Comparison of ENCODE assay signal across 10 cellular contexts in the genomic region with DNA sequence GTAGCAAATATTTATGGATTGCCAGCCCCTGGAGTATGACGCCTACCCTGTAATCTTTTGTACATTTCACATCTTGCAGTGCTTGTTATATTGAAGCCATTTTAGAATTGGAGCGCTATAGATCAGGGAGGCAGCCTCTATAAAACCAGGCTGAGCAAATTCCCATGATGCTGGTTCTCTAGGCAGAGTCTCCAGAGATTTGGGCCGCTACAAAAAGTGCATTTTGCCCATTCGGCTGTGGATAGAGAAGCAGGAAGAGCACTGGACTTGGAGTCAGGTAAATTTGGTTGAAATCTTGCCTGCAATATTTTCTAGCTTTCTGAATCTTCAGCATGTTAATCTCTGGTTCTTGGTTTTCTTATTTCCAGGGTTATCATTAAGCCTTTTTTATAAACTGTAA. TPM values are rescaled to one million over a fixed set of nuclear protein-coding genes. Genes with fewer than 3 reads are reported as not detected.
DNase-seq lines count a peak whose midpoint lies in the region; ATAC-seq, FAIRE-seq and TF ChIP-seq lines count a peak whose summit lies in the region.
"Had no signal": no experiment of that assay in that cellular context is flagged by ENCODE, and none has a peak within 500 bp of the region (broad histone marks: within the 10 kb centered on the region; RNA-seq: fewer than 3 reads in every experiment).

No MANE protein-coding gene starts in this region.

- H3K79me2 ChIP-seq in DOHH2 (ENCODE audit: control insufficient read depth, low read length), result peaks cover 75% of the 10 kb centered on the region
- peaks cover 70% of the 10 kb centered on the region for H3K79me2 ChIP-seq in OCI-LY3 (ENCODE audit: low read length)
- H3K79me2 ChIP-seq in H1 (ENCODE audit: control insufficient read depth in 1 of 2, insufficient read depth in 2 of 2, low read length in 2 of 2), result peaks cover 41 to 67% of the 10 kb centered on the region in 2 experiments

- H3K23ac ChIP-seq in H1 (ENCODE audit: insufficient read length), result no peak overlapping the region

- no peak for TF ChIP-seq POLR2A in H1 (IDR thresholded peaks at IDR 0.05; ENCODE audit: control extremely low read depth in 1 of 2, low read depth in 2 of 2, low read length in 2 of 2)

- no peak overlapping the region for H4K5ac ChIP-seq in H1 (ENCODE audit: insufficient read length, low read depth, low read length)

- H3K4me3 Mint-ChIP-seq in osteocyte (ENCODE audit: unreplicated experiment), result peak overlapping the region; percentile 91

- peaks cover 4% of the 10 kb centered on the region for H3K36me3 Mint-ChIP-seq in osteocyte (ENCODE audit: unreplicated experiment)

- peaks cover 2% of the 10 kb centered on the region; the same call in 1 of the 2 replicates for H3K79me1 ChIP-seq in H1 (ENCODE audit: low read depth, low read length)

- H2BK120ac ChIP-seq in H1 (replicated peaks; ENCODE audit: low read depth, low read length), result no peak overlapping the region

- TF ChIP-seq CTCF in DOHH2 (IDR thresholded peaks at IDR 0.05; ENCODE audit: low read depth, low read length, poor library complexity, severe bottlenecking), result no peak
- TF ChIP-seq CTCF in OCI-LY3 (IDR thresholded peaks at IDR 0.05; ENCODE audit: low read depth, low read length), result no peak
- TF ChIP-seq CTCF in H1 (IDR thresholded peaks at IDR 0.05; ENCODE audit: control extremely low read depth in 1 of 3, insufficient read depth in 1 of 3, low read depth in 1 of 3, low read length in 3 of 3), result no peak
- TF ChIP-seq CTCF in osteocyte (IDR thresholded peaks at IDR 0.05), result no peak

- no peak for TF ChIP-seq EP300 in H1 (IDR thresholded peaks at IDR 0.05; ENCODE audit: borderline replicate concordance in 1 of 2, low read depth in 2 of 2, low read length in 2 of 2)

- CTCF ChIA-PET in H1 (lab: Charles Lee; ENCODE audit: partially characterized antibody), result interaction anchor here (0.7 to 1.5 kb wide), 5 partner anchors 15 to 231 kb away, joined by 3 to 4 read pairs (median 3); no protein-coding TSS in a partner anchor

- H2AK5ac ChIP-seq in H1 (ENCODE audit: low read depth, low read length), result no peak overlapping the region

- TF ChIP-seq RAD21 in H1 (IDR thresholded peaks at IDR 0.05 in 1 of 2, conservative IDR thresholded peaks at IDR 0.05 in 1 of 2; ENCODE audit: low read depth in 2 of 2, low read length in 2 of 2), result no peak

- H3K4me2 ChIP-seq in DOHH2 (ENCODE audit: low read length) (peak overlapping the region; percentile 96), OCI-LY3 (ENCODE audit: low read length) (peak overlapping the region; percentile 94), H1 (ENCODE audit: insufficient read depth in 1 of 2, low read depth in 2 of 2, low read length in 2 of 2) (peak overlapping the region; percentile 84 to 90; a peak in 3 of 4 replicates)

- no peak overlapping the region for H2BK20ac ChIP-seq in H1 (ENCODE audit: low read length)

- H3K9me3 ChIP-seq in DOHH2 (ENCODE audit: control insufficient read depth, insufficient read depth, low read length) (no peaks in the 10 kb centered on the region), OCI-LY3 (ENCODE audit: insufficient read depth, low read length) (no peaks in the 10 kb centered on the region), H1 (ENCODE audit: insufficient read depth in 2 of 2, low read depth in 1 of 2, low read length in 1 of 2) (no peaks in the 10 kb centered on the region)

- H3K4me3 ChIP-seq in DOHH2 (ENCODE audit: low read length), result peak overlapping the region; percentile 75
- H3K4me3 ChIP-seq in OCI-LY3 (ENCODE audit: low read length), result peak overlapping the region; percentile 83
- peak overlapping the region in 2 of 4 experiments; percentile 92 to 96; a peak in 3 of 8 replicates for H3K4me3 ChIP-seq in H1 (ENCODE audit: extremely low read depth in 1 of 4, insufficient read depth in 2 of 4, low read depth in 3 of 4, low read length in 4 of 4)

- H4K8ac ChIP-seq in H1 (ENCODE audit: extremely low read depth, insufficient read depth, low read length), result no peak overlapping the region

- no peak overlapping the region for H3K4ac ChIP-seq in H1 (replicated peaks; ENCODE audit: insufficient read length, low read depth, low read length)

- no peak overlapping the region for H2BK12ac ChIP-seq in H1 (ENCODE audit: low read depth, low read length)

- H3F3A ChIP-seq in DOHH2 (ENCODE audit: control insufficient read depth, insufficient read depth), result no peaks in the 10 kb centered on the region

- peaks cover 8% of the 10 kb centered on the region for H3K23me2 ChIP-seq in H1 (ENCODE audit: low read depth, low read length)

- H3K9me2 ChIP-seq in DOHH2 (replicated peaks; ENCODE audit: control insufficient read depth, low read length), result no peaks in the 10 kb centered on the region

- peaks cover 48% of the 10 kb centered on the region for H3K4me1 Mint-ChIP-seq in osteocyte (ENCODE audit: unreplicated experiment)

- H3K27ac Mint-ChIP-seq in osteocyte (ENCODE audit: unreplicated experiment), result no peak overlapping the region

- H3K27me3 Mint-ChIP-seq in osteocyte (ENCODE audit: unreplicated experiment), result no peaks in the 10 kb centered on the region

- H4K91ac ChIP-seq in H1 (replicated peaks; ENCODE audit: insufficient read length, low read length), result no peak overlapping the region

- no peak overlapping the region for H3K14ac ChIP-seq in H1 (ENCODE audit: insufficient read length)

- DNase-seq in H1 (ENCODE audit: low read depth in 1 of 2, low spot score in 2 of 2) (no peak), osteocyte (ENCODE audit: extremely low spot score, unreplicated experiment) (no peak), NCI-H82 treated with DMSO at 0.1 percent for 48 hours (lab: John Stamatoyannopoulos, UW; ENCODE audit: unreplicated experiment) (no peak)
- DNase-seq: stimulated activated CD4-positive, alpha-beta T cell treated with anti-CD3 and anti-CD28 coated beads, Interleukin-1b, Interleukin-23, amount 100 ng/mL, for 48 hours had no signal

- ATAC-seq in HG02798 (IDR thresholded peaks at IDR 0.05; ENCODE audit: poor library complexity, unreplicated experiment) (no peak), GM21423 (IDR thresholded peaks at IDR 0.05; ENCODE audit: unreplicated experiment) (no peak), GM19467 (IDR thresholded peaks at IDR 0.05; ENCODE audit: unreplicated experiment) (no peak)

- POLR2A ChIA-PET in H1 (lab: Charles Lee; ENCODE audit: partially characterized antibody), result interaction anchor here (0.6 to 2.1 kb wide), 6 partner anchors 13 to 25 kb away, joined by 3 to 11 read pairs (median 3); no protein-coding TSS in a partner anchor

- no peak for FAIRE-seq in H1 (lab: Jason Lieb, UNC)
- FAIRE-seq: TTC549 had no signal

- H3K27ac ChIP-seq in DOHH2 (ENCODE audit: low read depth, low read length) (0 out of 2 replicates have a peak overlapping the region, but pooled peaks have one; percentile 4), OCI-LY3 (ENCODE audit: low read length) (no peak overlapping the region), H1 (ENCODE audit: low read depth, low read length) (no peak overlapping the region)

- no peak overlapping the region for H2BK15ac ChIP-seq in H1 (ENCODE audit: low read length)

- H3K18ac ChIP-seq in H1 (ENCODE audit: extremely low read depth, low read length), result no peak overlapping the region

- no peak overlapping the region for H3K56ac ChIP-seq in H1 (replicated peaks; ENCODE audit: insufficient read length, low read depth, low read length)

- H3K9ac ChIP-seq in OCI-LY3 (ENCODE audit: low read length) (peak overlapping the region; percentile 6; the same call in 1 of the 2 replicates), H1 (replicated peaks in 1 of 4; ENCODE audit: extremely low read depth in 1 of 4, low read depth in 3 of 4, low read length in 3 of 4) (peak overlapping the region in 1 of 4 experiments; percentile 37; a peak in 1 of 7 replicates)

- H2AFZ ChIP-seq in OCI-LY3 (ENCODE audit: low read depth, low read length), result no peak overlapping the region
- no peak overlapping the region for H2AFZ ChIP-seq in H1 (ENCODE audit: low read length)

- no peaks in the 10 kb centered on the region for H3K9me3 Mint-ChIP-seq in osteocyte (ENCODE audit: unreplicated experiment)

- H3K4me1 ChIP-seq in DOHH2 (ENCODE audit: control insufficient read depth, low read length), result peaks cover 57% of the 10 kb centered on the region
- peaks cover 33% of the 10 kb centered on the region for H3K4me1 ChIP-seq in OCI-LY3 (ENCODE audit: low read length)
- H3K4me1 ChIP-seq in H1 (replicated peaks in 1 of 4; ENCODE audit: control insufficient read depth in 3 of 4, insufficient read depth in 4 of 4, low read length in 3 of 4), result peaks cover 0 to 9% (median 7%) of the 10 kb centered on the region in 4 experiments; a peak in 5 of 7 replicates

- no peaks in the 10 kb centered on the region for H3K27me3 ChIP-seq in DOHH2 (ENCODE audit: control insufficient read depth, low read length)
- H3K27me3 ChIP-seq in OCI-LY3 (ENCODE audit: low read depth, low read length), result no peaks in the 10 kb centered on the region
- no peaks in the 10 kb centered on the region for H3K27me3 ChIP-seq in H1 (replicated peaks in 1 of 4; ENCODE audit: control insufficient read depth in 3 of 4, extremely low read depth in 1 of 4, insufficient read depth in 3 of 4, low read length in 3 of 4)

- H4K20me1 ChIP-seq in DOHH2 (ENCODE audit: control insufficient read depth, insufficient read depth, low read depth, low read length) (peaks cover 48% of the 10 kb centered on the region), OCI-LY3 (ENCODE audit: insufficient read depth, low read length) (peaks cover 63% of the 10 kb centered on the region), H1 (replicated peaks in 1 of 2; ENCODE audit: control insufficient read depth in 1 of 2, insufficient read depth in 2 of 2, low read length in 2 of 2) (peaks cover 18 to 22% of the 10 kb centered on the region in 2 experiments)

- H3K36me3 ChIP-seq in DOHH2 (ENCODE audit: control insufficient read depth, low read length) (peaks cover 66% of the 10 kb centered on the region), OCI-LY3 (replicated peaks; ENCODE audit: low read depth, low read length) (peaks cover 36% of the 10 kb centered on the region), H1 (ENCODE audit: control insufficient read depth in 2 of 4, insufficient read depth in 4 of 4, low read length in 3 of 4) (peaks cover 0 to 13% (median 0%) of the 10 kb centered on the region in 4 experiments; a peak in 1 of 8 replicates)

- no peak overlapping the region for H2BK5ac ChIP-seq in H1 (ENCODE audit: low read depth, low read length)

- WGBS in H1 (ENCODE audit: extremely low coverage in 1 of 2, insufficient coverage in 1 of 2, insufficient read length in 1 of 2, insufficient replicate concordance in 2 of 2, low coverage in 1 of 2, low lambda C conversion rate in 2 of 2, missing lambda C conversion rate in 1 of 2), 2 experiments, result 84% methylated on average over 4 of the region's 4 CpGs; no CpG with 5 or more reads in 1 of the 2 experiments

RNA-seq across cellular contexts. Expression of a gene that starts 2.0 kb away (rescaled TPM):
- 246 and 256 TPM in 2 replicates for total RNA-seq in H1 (2021; fragmentation: NEBNext Ultra II Directional; extraction: Animal tissue kit (Norgen Biotek cat#: 25700))
- polyA plus RNA-seq in H1 (2011; rRNA removed), result 40.2 and 72.9 TPM in 2 replicates
- polyA plus RNA-seq in H1 (2011; cell fraction: cytosol; rRNA removed), result 93.0 TPM
- polyA plus RNA-seq in H1 (2011; cell fraction: nucleus; rRNA removed), result 30.6 TPM
- polyA plus RNA-seq in H1 (2012, experiment 1 of 2), result 131 to 211 TPM (median 149 TPM) in 4 replicates
- 47.9 TPM for polyA plus RNA-seq in H1 (2012, experiment 2 of 2)
- 235 TPM for polyA plus RNA-seq in H1 (2013, experiment 1 of 2)
- 241 TPM for polyA plus RNA-seq in H1 (2013, experiment 2 of 2)
- polyA minus RNA-seq in H1 (2011; rRNA and poly(A)+ RNA removed), result 52.5 and 80.7 TPM in 2 replicates
- 44.5 TPM for polyA minus RNA-seq in H1 (2011; cell fraction: cytosol; rRNA and poly(A)+ RNA removed)
- polyA minus RNA-seq in H1 (2011; cell fraction: nucleus; rRNA and poly(A)+ RNA removed), result 34.7 TPM
- total RNA-seq in osteocyte, result 203 and 205 TPM in 2 replicates

RNA-seq across cellular contexts. Expression of a gene that starts 22.4 kb away (rescaled TPM):
- total RNA-seq in H1 (2021; fragmentation: NEBNext Ultra II Directional; extraction: Animal tissue kit (Norgen Biotek cat#: 25700)), result 60.9 and 61.1 TPM in 2 replicates
- 108 and 151 TPM in 2 replicates for polyA plus RNA-seq in H1 (2011; rRNA removed)
- polyA plus RNA-seq in H1 (2011; cell fraction: cytosol; rRNA removed), result 155 TPM
- 347 TPM for polyA plus RNA-seq in H1 (2011; cell fraction: nucleus; rRNA removed)
- polyA plus RNA-seq in H1 (2012, experiment 1 of 2), result 83.3 to 100 TPM (median 93.5 TPM) in 4 replicates
- polyA plus RNA-seq in H1 (2012, experiment 2 of 2), result 37.4 TPM
- polyA plus RNA-seq in H1 (2013, experiment 1 of 2), result 58.3 TPM
- polyA plus RNA-seq in H1 (2013, experiment 2 of 2), result 46.6 TPM
- polyA minus RNA-seq in H1 (2011; rRNA and poly(A)+ RNA removed), result 40.6 and 47.9 TPM in 2 replicates
- polyA minus RNA-seq in H1 (2011; cell fraction: cytosol; rRNA and poly(A)+ RNA removed), result 32.8 TPM
- polyA minus RNA-seq in H1 (2011; cell fraction: nucleus; rRNA and poly(A)+ RNA removed), result 75.4 TPM
- 56.1 and 65.3 TPM in 2 replicates for total RNA-seq in osteocyte
